ENCODE assay signal across 26 cellular contexts in genomic region chr12:53010955-53011354, GRCh38. TPM values are rescaled to one million over a fixed set of nuclear protein-coding genes. Genes with fewer than 3 reads are reported as not detected.
DNase-seq lines count a peak whose midpoint lies in the region; ATAC-seq and TF ChIP-seq lines count a peak whose summit lies in the region.
"Had no signal": no experiment of that assay in that cellular context is flagged by ENCODE, and none has a peak within 500 bp of the region (broad histone marks: within the 10 kb centered on the region; RNA-seq: fewer than 3 reads in every experiment).

No MANE protein-coding gene starts in this region.

- H3K27ac Mint-ChIP-seq in CD8-positive, alpha-beta T cell, result peak overlapping the region; percentile 13
- H3K27ac Mint-ChIP-seq in WTC11, result 0 out of 2 replicates have a peak overlapping the region, but pooled peaks have one; percentile 55
- H3K27ac Mint-ChIP-seq in mesothelial cell of epicardium, result peak overlapping the region; percentile 17
- H3K27ac Mint-ChIP-seq: activated B cell treated with CpG ODN at 0.5 μM for 24 hours; activated CD4-positive, alpha-beta memory T cell treated with anti-CD3 and anti-CD28 coated beads, Interleukin-2, amount 10 ng/mL, durations not matched to agents 7 days and 5 days had no signal

- no peak overlapping the region for H3K9ac ChIP-seq in mesendoderm (ENCODE audit: low read length)
- H3K9ac ChIP-seq: SK-N-SH had no signal

- no peaks in the 10 kb centered on the region for H3K9me3 ChIP-seq in CD8-positive, alpha-beta T cell (ENCODE audit: low read length)
- H3K9me3 ChIP-seq in HEK293 (ENCODE audit: control insufficient read depth, insufficient read depth, low read depth, low read length) (no peaks in the 10 kb centered on the region), HAP-1 (no peaks in the 10 kb centered on the region)
- H3K9me3 ChIP-seq: ascending aorta, heart right ventricle, MG63, neutrophil, SK-N-SH, thoracic aorta had no signal

- intact Hi-C loops in CD8-positive, alpha-beta T cell (cut with DNase I, micrococcal nuclease), result no loop called here

- peaks cover 50% of the 10 kb centered on the region for H3K4me1 ChIP-seq in CD8-positive, alpha-beta T cell (ENCODE audit: insufficient read depth, low read length)
- H3K4me1 ChIP-seq in HEK293 (ENCODE audit: control insufficient read depth, insufficient read depth, low read length) (peaks cover 3% of the 10 kb centered on the region), HAP-1 (peaks cover 29% of the 10 kb centered on the region), mesendoderm (ENCODE audit: control insufficient read depth, low read depth, low read length) (peaks cover 5% of the 10 kb centered on the region)

- DNase-seq in CD8-positive, alpha-beta T cell, result no peak
- no peak for DNase-seq in WTC11 (ENCODE audit: low spot score)
- no peak for DNase-seq in mesothelial cell of epicardium (ENCODE audit: low spot score in 2 of 2, unreplicated experiment in 2 of 2)
- DNase-seq in HAP-1 (ENCODE audit: low spot score in 2 of 2), result no peak
- DNase-seq in mesendoderm, result no peak
- DNase-seq in NCI-H526 (lab: John Stamatoyannopoulos, UW), result no peak
- DNase-seq: activated B cell treated with CpG ODN at 0.5 μM for 24 hours; activated CD4-positive, alpha-beta memory T cell treated with anti-CD3 and anti-CD28 coated beads, Interleukin-2, amount 10 ng/mL, durations not matched to agents 7 days and 5 days; activated naive CD4-positive, alpha-beta T cell treated with anti-CD3 and anti-CD28 coated beads for 36 hours; activated T-cell treated with anti-CD3 and anti-CD28 coated beads, Interleukin-2, amount 50 U/mL, for 4 hours; AML-193; central memory CD4-positive, alpha-beta T cell; GOT3; heart right ventricle; left ventricle myocardium superior; MG63; NCI-H1436 treated with DMSO at 0.1 percent for 48 hours; SK-N-SH; stimulated activated CD4-positive, alpha-beta T cell treated with anti-CD3 and anti-CD28 coated beads, Interleukin-2, amount 100 ng/mL, for 24 hours had no signal

- H3K36me3 Mint-ChIP-seq in CD8-positive, alpha-beta T cell, result peaks cover 51% of the 10 kb centered on the region
- H3K36me3 Mint-ChIP-seq in WTC11, result peaks cover 65% of the 10 kb centered on the region
- peaks cover 9% of the 10 kb centered on the region for H3K36me3 Mint-ChIP-seq in mesothelial cell of epicardium

- H3K9me3 Mint-ChIP-seq in CD8-positive, alpha-beta T cell, result no peaks in the 10 kb centered on the region
- H3K9me3 Mint-ChIP-seq in WTC11 (no peaks in the 10 kb centered on the region), mesothelial cell of epicardium (no peaks in the 10 kb centered on the region)
- H3K9me3 Mint-ChIP-seq: activated B cell treated with CpG ODN at 0.5 μM for 24 hours; activated CD4-positive, alpha-beta memory T cell treated with anti-CD3 and anti-CD28 coated beads, Interleukin-2, amount 10 ng/mL, durations not matched to agents 7 days and 5 days; activated naive CD4-positive, alpha-beta T cell treated with anti-CD3 and anti-CD28 coated beads for 36 hours; activated T-cell treated with anti-CD3 and anti-CD28 coated beads, Interleukin-2, amount 50 U/mL, for 4 hours; IgD-negative memory B cell; stimulated activated memory B cell treated with anti-CD40 and anti-IgM and Interleukin-4, amounts not matched to agents 10 μg/mL and 1 μg/mL and 100 μg/mL, for 72 hours had no signal

- POLR2A ChIA-PET in CD8-positive, alpha-beta T cell (lab: Charles Lee), result interaction anchor here (0.7 to 1.3 kb wide), 2 partner anchors 11 to 68 kb away, joined by 3 read pairs; partner anchors contain the start of gene SPRYD3
- POLR2A ChIA-PET in HEK293 (lab: Yijun Ruan, JAX) (interaction anchor here (1.6 kb wide), 1 partner anchor 36 kb away, joined by 4 read pairs; no protein-coding TSS in a partner anchor), WTC11 (lab: Charles Lee) (no interaction called here)

- peaks cover 73% of the 10 kb centered on the region for H3K4me1 Mint-ChIP-seq in CD8-positive, alpha-beta T cell (ENCODE audit: low read depth)
- H3K4me1 Mint-ChIP-seq in WTC11 (peaks cover 43% of the 10 kb centered on the region), mesothelial cell of epicardium (peaks cover 29% of the 10 kb centered on the region)

- no peak overlapping the region for H2BK15ac ChIP-seq in mesendoderm (replicated peaks; ENCODE audit: low read depth)

- H3K27me3 ChIP-seq in CD8-positive, alpha-beta T cell (ENCODE audit: insufficient read depth, low read length), result no peaks in the 10 kb centered on the region
- H3K27me3 ChIP-seq in HAP-1 (ENCODE audit: low read depth), result no peaks in the 10 kb centered on the region
- no peaks in the 10 kb centered on the region for H3K27me3 ChIP-seq in mesendoderm (ENCODE audit: insufficient read depth, low read length, poor library complexity)
- H3K27me3 ChIP-seq: ascending aorta, heart right ventricle, MG63, neutrophil had no signal

- CTCF ChIA-PET in CD8-positive, alpha-beta T cell (lab: Charles Lee), result interaction anchor here (0.9 kb wide), 1 partner anchor 55 kb away, joined by 3 read pairs; no protein-coding TSS in a partner anchor
- CTCF ChIA-PET in HEK293 (lab: Yijun Ruan, JAX) (interaction anchor here (0.6 to 1.7 kb wide), 6 partner anchors 16 to 867 kb away, joined by 3 to 8 read pairs (median 3); no protein-coding TSS in a partner anchor), WTC11 (lab: Charles Lee) (interaction anchor here (0.8 kb wide), 1 partner anchor 30 kb away, joined by 3 read pairs; no protein-coding TSS in a partner anchor)

- no peak overlapping the region for H2BK5ac ChIP-seq in mesendoderm (ENCODE audit: low read length)

- H3K4me3 ChIP-seq in CD8-positive, alpha-beta T cell (ENCODE audit: low read depth, low read length), result no peak overlapping the region
- H3K4me3 ChIP-seq in HEK293 (ENCODE audit: low read depth, low read length), result no peak overlapping the region
- no peak overlapping the region for H3K4me3 ChIP-seq in HAP-1
- H3K4me3 ChIP-seq in mesendoderm (ENCODE audit: low read length), result no peak overlapping the region
- H3K4me3 ChIP-seq: ascending aorta, heart right ventricle, MG63, thoracic aorta had no signal

- H3K36me3 ChIP-seq in CD8-positive, alpha-beta T cell (ENCODE audit: insufficient read depth, low read length), result peaks cover 7% of the 10 kb centered on the region
- peaks cover 22 to 39% of the 10 kb centered on the region in 2 experiments; a peak in 2 of 3 replicates for H3K36me3 ChIP-seq in HEK293 (ENCODE audit: control insufficient read depth in 2 of 2, insufficient read depth in 1 of 2, low read length in 2 of 2)
- peaks cover 65% of the 10 kb centered on the region for H3K36me3 ChIP-seq in HAP-1 (replicated peaks)
- H3K36me3 ChIP-seq in mesendoderm (ENCODE audit: control insufficient read depth, insufficient read depth, low read length), result no peaks in the 10 kb centered on the region
- H3K36me3 ChIP-seq: ascending aorta, neutrophil, thoracic aorta had no signal

- H3K79me2 ChIP-seq in mesendoderm (ENCODE audit: control insufficient read depth, insufficient read depth, low read length), result peaks cover 86% of the 10 kb centered on the region

- no peak overlapping the region for H3K4me2 ChIP-seq in mesendoderm (ENCODE audit: low read length)
- H3K4me2 ChIP-seq: SK-N-SH had no signal

- H3K56ac ChIP-seq in mesendoderm (ENCODE audit: low read length), result no peak overlapping the region

- H2BK120ac ChIP-seq in mesendoderm (ENCODE audit: low read depth, low read length), result no peak overlapping the region

- no peak for ATAC-seq in CD8-positive, alpha-beta T cell
- no peak for ATAC-seq in WTC11
- ATAC-seq: activated T-cell treated with anti-CD3 and anti-CD28 coated beads, Interleukin-2, amount 50 U/mL, for 4 hours; heart right ventricle; left ventricle myocardium superior; stimulated activated memory B cell treated with anti-CD40 and anti-IgM and Interleukin-4, amounts not matched to agents 10 μg/mL and 1 μg/mL and 100 μg/mL, for 72 hours had no signal

- no peaks in the 10 kb centered on the region for H3K27me3 Mint-ChIP-seq in CD8-positive, alpha-beta T cell (ENCODE audit: low read depth)
- H3K27me3 Mint-ChIP-seq in WTC11 (ENCODE audit: low read depth), result no peaks in the 10 kb centered on the region
- no peaks in the 10 kb centered on the region for H3K27me3 Mint-ChIP-seq in mesothelial cell of epicardium (ENCODE audit: low read depth)
- H3K27me3 Mint-ChIP-seq: activated B cell treated with CpG ODN at 0.5 μM for 24 hours; activated CD4-positive, alpha-beta memory T cell treated with anti-CD3 and anti-CD28 coated beads, Interleukin-2, amount 10 ng/mL, durations not matched to agents 7 days and 5 days; IgD-negative memory B cell; stimulated activated memory B cell treated with anti-CD40 and anti-IgM and Interleukin-4, amounts not matched to agents 10 μg/mL and 1 μg/mL and 100 μg/mL, for 72 hours had no signal

- no peak overlapping the region for H4K8ac ChIP-seq in mesendoderm (ENCODE audit: low read depth, low read length)

- no peak for TF ChIP-seq CTCF in CD8-positive, alpha-beta T cell (IDR thresholded peaks at IDR 0.05)
- TF ChIP-seq CTCF in HEK293 (tag by site-specific recombination; IDR thresholded peaks at IDR 0.05) (no peak), WTC11 (IDR thresholded peaks at IDR 0.05) (no peak), mesothelial cell of epicardium (IDR thresholded peaks at IDR 0.05; ENCODE audit: unreplicated experiment) (no peak)

- H4K5ac ChIP-seq in mesendoderm (ENCODE audit: low read length), result no peak overlapping the region

- in situ Hi-C loops in HAP-1 (cut with MboI; ENCODE audit: low sequenced_read_pairs), result no loop called here

- no peak overlapping the region for H3K4me3 Mint-ChIP-seq in CD8-positive, alpha-beta T cell
- H3K4me3 Mint-ChIP-seq in WTC11 (no peak overlapping the region), mesothelial cell of epicardium (no peak overlapping the region)
- H3K4me3 Mint-ChIP-seq: activated B cell treated with CpG ODN at 0.5 μM for 24 hours had no signal

- H2AK5ac ChIP-seq in mesendoderm (ENCODE audit: low read length), result no peak overlapping the region

- no CpG with 5 or more reads among the region's 2 CpGs for WGBS in mesendoderm (ENCODE audit: extremely low coverage, insufficient coverage, low lambda C conversion rate)

- H3K79me1 ChIP-seq in mesendoderm (ENCODE audit: low read length), result peaks cover 2% of the 10 kb centered on the region

- no peak overlapping the region for H3K27ac ChIP-seq in CD8-positive, alpha-beta T cell (ENCODE audit: low read depth, low read length)
- H3K27ac ChIP-seq in HEK293 (ENCODE audit: extremely low read depth, low read depth, low read length) (no peak overlapping the region), mesendoderm (ENCODE audit: low read depth, low read length) (no peak overlapping the region)
- H3K27ac ChIP-seq: ascending aorta, epithelial cell of prostate, heart right ventricle, neutrophil, thoracic aorta had no signal

- H3K4ac ChIP-seq in mesendoderm (ENCODE audit: low read depth, low read length), result no peak overlapping the region

- H3K23ac ChIP-seq in mesendoderm (ENCODE audit: low read length), result no peak overlapping the region

- H3K18ac ChIP-seq in mesendoderm (ENCODE audit: low read length), result no peak overlapping the region

RNA-seq across cellular contexts. Expression of gene EIF4B, which starts 4.7 kb away (rescaled TPM):
- total RNA-seq in CD8-positive, alpha-beta T cell, result 100 to 1,000 TPM; 709 to 741 TPM
- total RNA-seq in WTC11 (2021), result 730 to 860 TPM (median 838 TPM) in 3 replicates
- total RNA-seq in mesothelial cell of epicardium, result 544 to 576 TPM (median 554 TPM) in 3 replicates
- 385 TPM for polyA plus RNA-seq in mesendoderm (2013, experiment 1 of 2)
- polyA plus RNA-seq in mesendoderm (2013, experiment 2 of 2), result 407 TPM

RNA-seq across cellular contexts. Expression of gene TNS2, which starts 38.9 kb away (rescaled TPM):
- total RNA-seq in CD8-positive, alpha-beta T cell, result 1 to 10 TPM; 2.5 to 3.2 TPM
- total RNA-seq in WTC11 (2021) (3.4 to 7.7 TPM (median 4.1 TPM) in 3 replicates), mesothelial cell of epicardium (78.8 to 91.7 TPM (median 86.4 TPM) in 3 replicates)
- 15.4 TPM for polyA plus RNA-seq in mesendoderm (2013, experiment 1 of 2)
- 22.5 TPM for polyA plus RNA-seq in mesendoderm (2013, experiment 2 of 2)
- polyA plus RNA-seq: IgD-negative memory B cell had no signal
